ENCODE assay signal across 16 cellular contexts in genomic region chr16:17303101-17303500, GRCh38.
DNase-seq lines count a peak whose midpoint lies in the region; ATAC-seq and TF ChIP-seq lines count a peak whose summit lies in the region.
"Had no signal": no experiment of that assay in that cellular context is flagged by ENCODE, and none has a peak within 500 bp of the region (broad histone marks: within the 10 kb centered on the region; RNA-seq: fewer than 3 reads in every experiment).

No MANE protein-coding gene starts in this region.

- no peaks in the 10 kb centered on the region for H3K27me3 Mint-ChIP-seq in CD4-positive, alpha-beta T cell
- H3K27me3 Mint-ChIP-seq in naive thymus-derived CD4-positive, alpha-beta T cell, result no peaks in the 10 kb centered on the region

- H3K9me3 Mint-ChIP-seq in CD4-positive, alpha-beta T cell, result no peaks in the 10 kb centered on the region
- H3K9me3 Mint-ChIP-seq in naive thymus-derived CD4-positive, alpha-beta T cell, result no peaks in the 10 kb centered on the region

- peaks cover 4 to 16% of the 10 kb centered on the region in 2 donors for H3K4me1 ChIP-seq in naive thymus-derived CD4-positive, alpha-beta T cell (ENCODE audit: control insufficient read depth in 2 of 2, insufficient read depth in 2 of 2, low read length in 2 of 2)

- peak overlapping the region; percentile 34 for H3K27ac Mint-ChIP-seq in CD4-positive, alpha-beta T cell
- peak overlapping the region in 1 of 9 donors; percentile 12 for H3K27ac Mint-ChIP-seq in naive thymus-derived CD4-positive, alpha-beta T cell

- H3K27me3 ChIP-seq in CD4-positive, alpha-beta T cell (ENCODE audit: control insufficient read depth, insufficient read depth, low read length), result no peaks in the 10 kb centered on the region
- no peaks in the 10 kb centered on the region for H3K27me3 ChIP-seq in naive thymus-derived CD4-positive, alpha-beta T cell (ENCODE audit: control insufficient read depth in 2 of 2, insufficient read depth in 2 of 2, low read length in 2 of 2)

- no peaks in the 10 kb centered on the region for H3K36me3 Mint-ChIP-seq in CD4-positive, alpha-beta T cell (ENCODE audit: low read depth)
- peaks cover 0 to 9% (median 0%) of the 10 kb centered on the region in 5 donors for H3K36me3 Mint-ChIP-seq in naive thymus-derived CD4-positive, alpha-beta T cell
- H3K36me3 Mint-ChIP-seq: activated naive CD4-positive, alpha-beta T cell treated with anti-CD3 and anti-CD28 coated beads, Interleukin-2, amount 50 U/mL, for 72 hours had no signal

- no peak for DNase-seq in CD4-positive, alpha-beta T cell
- DNase-seq in MV-4-11 (lab: John Stamatoyannopoulos, UW) (peak; percentile 66), Kasumi-1 (lab: John Stamatoyannopoulos, UW) (no peak), ecto neural progenitor cell (ENCODE audit: low spot score) (no peak), GM19240 (ENCODE audit: insufficient read length, low spot score) (no peak)
- no peak for DNase-seq in naive thymus-derived CD4-positive, alpha-beta T cell
- DNase-seq: central memory CD4-positive, alpha-beta T cell; glutamatergic neuron; NCI-H1105 treated with DMSO at 0.1 percent for 48 hours; NCI-H446 treated with DMSO at 0.1 percent for 48 hours; psoas muscle; WERI-Rb-1 had no signal

- intact Hi-C loops in CD4-positive, alpha-beta T cell (cut with DNase I, micrococcal nuclease), result no loop called here
- intact Hi-C loops in naive thymus-derived CD4-positive, alpha-beta T cell (cut with micrococcal nuclease), result no loop called here

- H3K27ac ChIP-seq in CD4-positive, alpha-beta T cell (ENCODE audit: low read depth, low read length), result no peak overlapping the region
- peak overlapping the region; percentile 88 for H3K27ac ChIP-seq in VCaP
- H3K27ac ChIP-seq in naive thymus-derived CD4-positive, alpha-beta T cell (ENCODE audit: low read depth, low read length), result no peak overlapping the region
- H3K27ac ChIP-seq: psoas muscle, WERI-Rb-1 had no signal

- peaks cover 70% of the 10 kb centered on the region for H3K4me1 Mint-ChIP-seq in CD4-positive, alpha-beta T cell (ENCODE audit: low read depth)
- peaks cover 31 to 71% (median 59%) of the 10 kb centered on the region in 7 donors for H3K4me1 Mint-ChIP-seq in naive thymus-derived CD4-positive, alpha-beta T cell

- no peak for TF ChIP-seq CTCF in CD4-positive, alpha-beta T cell (IDR thresholded peaks at IDR 0.05)
- TF ChIP-seq CTCF in VCaP (conservative IDR thresholded peaks at IDR 0.05), result no peak

- H3K4me3 Mint-ChIP-seq in CD4-positive, alpha-beta T cell, result no peak overlapping the region
- peak overlapping the region in 4 of 10 donors; percentile 10 to 69 (median 52) for H3K4me3 Mint-ChIP-seq in naive thymus-derived CD4-positive, alpha-beta T cell

- no peak overlapping the region for H3K4me3 ChIP-seq in naive thymus-derived CD4-positive, alpha-beta T cell (ENCODE audit: low read length)
- H3K4me3 ChIP-seq: psoas muscle had no signal

- no peaks in the 10 kb centered on the region for H3K36me3 ChIP-seq in naive thymus-derived CD4-positive, alpha-beta T cell (ENCODE audit: control insufficient read depth in 2 of 3, insufficient read depth in 3 of 3, low read length in 3 of 3)
- H3K36me3 ChIP-seq: WERI-Rb-1 had no signal

- POLR2A ChIA-PET in CD4-positive, alpha-beta T cell (lab: Charles Lee), result interaction anchor here (1.0 kb wide), 2 partner anchors 8 to 61 kb away, joined by 3 to 5 read pairs; no protein-coding TSS in a partner anchor
- POLR2A ChIA-PET in naive thymus-derived CD4-positive, alpha-beta T cell (lab: Charles Lee), result no interaction called here

- no peak for ATAC-seq in CD4-positive, alpha-beta T cell (ENCODE audit: poor library complexity)
- peak; percentile 56 for ATAC-seq in naive thymus-derived CD4-positive, alpha-beta T cell
- ATAC-seq in GM21786 (IDR thresholded peaks at IDR 0.05; ENCODE audit: unreplicated experiment), result no peak
- ATAC-seq: activated naive CD4-positive, alpha-beta T cell treated with anti-CD3 and anti-CD28 coated beads, Interleukin-2, amount 50 U/mL, for 72 hours; psoas muscle; Right ventricle myocardium inferior had no signal

- H3K9me3 ChIP-seq in CD4-positive, alpha-beta T cell (ENCODE audit: control insufficient read depth, low read length), result no peaks in the 10 kb centered on the region
- H3K9me3 ChIP-seq in naive thymus-derived CD4-positive, alpha-beta T cell (ENCODE audit: control insufficient read depth in 2 of 3, low read length in 3 of 3), result no peaks in the 10 kb centered on the region
- H3K9me3 ChIP-seq: psoas muscle had no signal

- CTCF ChIA-PET in CD4-positive, alpha-beta T cell (lab: Charles Lee), result interaction anchor here (0.6 kb wide), 1 partner anchor 161 kb away, joined by 3 read pairs; no protein-coding TSS in a partner anchor
- CTCF ChIA-PET in naive thymus-derived CD4-positive, alpha-beta T cell (lab: Charles Lee), result interaction anchor here (0.6 to 1.3 kb wide), 2 partner anchors 9 to 126 kb away, joined by 3 read pairs; no protein-coding TSS in a partner anchor
